1 cellular context compared by ENCODE assay signal in genomic region chr20:50980071-50980681, GRCh38.
TF ChIP-seq lines count a peak whose summit lies in the region.

No MANE protein-coding gene starts in this region.

TF ChIP-seq in HepG2, 621 proteins besides CTCF, POLR2A, EP300 and RAD21 (continued from another document and continues in another):
- TF ChIP-seq TFAP4 (IDR thresholded peaks at IDR 0.05; ENCODE audit: borderline replicate concordance, low read depth) (no peak), ZBTB7A (CRISPR knock-in tag; IDR thresholded peaks at IDR 0.05) (0 out of 2 replicates have a peak, but pooled peaks have one; percentile 42), ZNF713 (CRISPR knock-in tag; IDR thresholded peaks at IDR 0.05) (no peak), ARID5B (CRISPR knock-in tag; IDR thresholded peaks at IDR 0.05) (0 out of 2 replicates have a peak, but pooled peaks have one; percentile 12), BHLHE40 (IDR thresholded peaks at IDR 0.05; ENCODE audit: low read length) (peak; percentile 60), FOSL2 (CRISPR knock-in tag; IDR thresholded peaks at IDR 0.05) (peak; percentile 95), SRSF4 (IDR thresholded peaks at IDR 0.05; ENCODE audit: low read depth, low read length, poor library complexity, severe bottlenecking) (no peak), CSRNP1 (CRISPR knock-in tag; IDR thresholded peaks at IDR 0.05) (no peak), KDM2A (CRISPR knock-in tag; IDR thresholded peaks at IDR 0.05; ENCODE audit: borderline replicate concordance, low read depth) (no peak), TEAD3 (CRISPR knock-in tag; optimal IDR thresholded peaks at IDR 0.05; ENCODE audit: borderline replicate concordance) (peak; percentile 59), GFI1 (CRISPR knock-in tag; IDR thresholded peaks at IDR 0.05; ENCODE audit: borderline replicate concordance) (no peak), TEF (CRISPR knock-in tag; IDR thresholded peaks at IDR 0.05) (no peak), ZNF362 (CRISPR knock-in tag; IDR thresholded peaks at IDR 0.05; ENCODE audit: borderline replicate concordance) (no peak), ZBTB2 (CRISPR knock-in tag; IDR thresholded peaks at IDR 0.05; ENCODE audit: low read depth) (no peak), ZSCAN9 (CRISPR knock-in tag; IDR thresholded peaks at IDR 0.05; ENCODE audit: borderline replicate concordance) (no peak), FOXA3 (CRISPR knock-in tag; IDR thresholded peaks at IDR 0.05) (no peak), BCL3 (CRISPR knock-in tag; IDR thresholded peaks at IDR 0.05) (no peak), ATF7-NPFF (CRISPR knock-in tag; IDR thresholded peaks at IDR 0.05; ENCODE audit: low read depth) (no peak), PRDM15 (CRISPR knock-in tag; IDR thresholded peaks at IDR 0.05) (no peak), KLF15 (CRISPR knock-in tag; IDR thresholded peaks at IDR 0.05; ENCODE audit: borderline replicate concordance) (no peak), DRAP1 (CRISPR knock-in tag; IDR thresholded peaks at IDR 0.05) (no peak), ZMAT3 (CRISPR knock-in tag; conservative IDR thresholded peaks at IDR 0.05) (no peak), JUNB (CRISPR knock-in tag; IDR thresholded peaks at IDR 0.05; ENCODE audit: borderline replicate concordance) (0 out of 2 replicates have a peak, but pooled peaks have one; percentile 24), RELA (CRISPR knock-in tag; IDR thresholded peaks at IDR 0.05) (no peak), ATF1 (CRISPR knock-in tag; IDR thresholded peaks at IDR 0.05) (no peak), YY1 (IDR thresholded peaks at IDR 0.05; ENCODE audit: insufficient read depth, insufficient replicate concordance, low read depth, low read length) (no peak), ASH2L (IDR thresholded peaks at IDR 0.05; ENCODE audit: insufficient read length, low read depth, low read length) (no peak), ZNF337 (CRISPR knock-in tag; IDR thresholded peaks at IDR 0.05; ENCODE audit: borderline replicate concordance, low read depth) (no peak), ZNF589 (CRISPR knock-in tag; conservative IDR thresholded peaks at IDR 0.05) (no peak), ATF4 (CRISPR knock-in tag; IDR thresholded peaks at IDR 0.05) (peak in 1 of 2 experiments; percentile 75; a peak in 2 of 4 replicates), SRY (CRISPR knock-in tag; IDR thresholded peaks at IDR 0.05) (no peak), ZNF326 (CRISPR knock-in tag; IDR thresholded peaks at IDR 0.05; ENCODE audit: borderline replicate concordance) (no peak), ZNF230 (CRISPR knock-in tag; IDR thresholded peaks at IDR 0.05) (no peak), MLX (CRISPR knock-in tag; IDR thresholded peaks at IDR 0.05) (no peak), NR2F2 (IDR thresholded peaks at IDR 0.05; ENCODE audit: borderline replicate concordance, low read depth) (no peak), DDIT3 (CRISPR knock-in tag; IDR thresholded peaks at IDR 0.05) (no peak), ZNF709 (CRISPR knock-in tag; IDR thresholded peaks at IDR 0.05) (no peak), GATAD1 (CRISPR knock-in tag; IDR thresholded peaks at IDR 0.05) (no peak), CREB1 (IDR thresholded peaks at IDR 0.05) (peak; percentile 81), CREB1 (CRISPR knock-in tag; IDR thresholded peaks at IDR 0.05) (no peak), CEBPG (CRISPR knock-in tag; IDR thresholded peaks at IDR 0.05) (peak; percentile 37; the same call in 1 of the 2 replicates), ZNF180 (CRISPR knock-in tag; IDR thresholded peaks at IDR 0.05; ENCODE audit: borderline replicate concordance, low read depth) (no peak), RXRB (CRISPR knock-in tag; IDR thresholded peaks at IDR 0.05; ENCODE audit: borderline replicate concordance) (no peak), ZKSCAN5 (CRISPR knock-in tag; IDR thresholded peaks at IDR 0.05) (no peak), LBX2 (CRISPR knock-in tag; IDR thresholded peaks at IDR 0.05; ENCODE audit: borderline replicate concordance) (no peak), CEBPB (IDR thresholded peaks at IDR 0.05; ENCODE audit: borderline replicate concordance, low read depth, low read length) (peak; percentile 97), ELF3 (CRISPR knock-in tag; IDR thresholded peaks at IDR 0.05) (no peak), ZMAT5 (CRISPR knock-in tag; IDR thresholded peaks at IDR 0.05; ENCODE audit: borderline replicate concordance, low read depth) (no peak)
